8 cellular contexts compared by ENCODE assay signal in the genomic region with DNA sequence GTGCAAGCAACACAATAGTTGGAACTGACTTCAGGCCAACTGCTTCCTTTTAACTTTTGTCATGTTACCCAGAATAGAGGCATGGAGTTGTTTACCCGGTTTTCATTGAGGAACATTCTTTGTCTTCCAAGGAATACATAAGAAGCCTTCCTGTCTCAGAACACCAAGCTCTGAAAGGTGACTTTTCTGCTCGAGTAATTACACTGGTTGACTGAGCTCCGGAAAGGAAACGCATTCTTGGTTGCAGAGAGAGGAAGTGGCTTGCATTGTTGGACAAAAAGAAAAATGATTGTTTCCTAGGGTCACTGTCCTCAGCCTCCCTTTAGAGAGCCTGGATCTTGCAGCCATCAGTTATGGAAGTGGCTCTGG. TPM values are rescaled to one million over a fixed set of nuclear protein-coding genes. Genes with fewer than 3 reads are reported as not detected.
DNase-seq lines count a peak whose midpoint lies in the region; ATAC-seq, FAIRE-seq and TF ChIP-seq lines count a peak whose summit lies in the region.

No MANE protein-coding gene starts in this region.

- no peak for ATAC-seq in activated naive CD4-positive, alpha-beta T cell treated with anti-CD3 and anti-CD28 coated beads, Interleukin-2, amount 50 U/mL, for 72 hours
- no peak for ATAC-seq in GM21737 (IDR thresholded peaks at IDR 0.05; ENCODE audit: unreplicated experiment)

- no peak overlapping the region for H3K4me3 ChIP-seq in fibroblast of lung (replicated peaks in 1 of 4; ENCODE audit: control extremely low read depth in 1 of 4, insufficient read depth in 1 of 4, low read depth in 3 of 4, low read length in 4 of 4)

- H2AFZ ChIP-seq in fibroblast of lung (ENCODE audit: low read length) = peak overlapping the region; percentile 72

- H3K4me2 ChIP-seq in fibroblast of lung (ENCODE audit: extremely low read depth, insufficient read depth, low read length) = peak overlapping the region; percentile 38

- TF ChIP-seq CTCF in fibroblast of lung (conservative IDR thresholded peaks at IDR 0.05 in 1 of 2, IDR thresholded peaks at IDR 0.05 in 1 of 2; ENCODE audit: low read depth in 1 of 2, low read length in 2 of 2) = no peak
- TF ChIP-seq CTCF in progenitor cell of endocrine pancreas (IDR thresholded peaks at IDR 0.05; ENCODE audit: unreplicated experiment) = no peak

- DNase-seq in RCC 7860 (ENCODE audit: low spot score) (peak; percentile 80), fibroblast of lung (ENCODE audit: low read depth in 2 of 2) (peak in 1 of 2 donors; percentile 82), pons (ENCODE audit: low spot score) (peak; percentile 82), NCI-H446 (lab: John Stamatoyannopoulos, UW) (no peak), progenitor cell of endocrine pancreas (ENCODE audit: low spot score, unreplicated experiment) (no peak)
- DNase-seq in activated naive CD4-positive, alpha-beta T cell treated with anti-CD3 and anti-CD28 coated beads, Interleukin-2, amount 50 U/mL, for 72 hours (ENCODE audit: low spot score in 2 of 2) = no peak

- no peaks in the 10 kb centered on the region for H4K20me1 ChIP-seq in fibroblast of lung (ENCODE audit: control insufficient read depth, extremely low read depth, insufficient read depth, low read length)

- H3K27me3 Mint-ChIP-seq in progenitor cell of endocrine pancreas = no peaks in the 10 kb centered on the region

- no peaks in the 10 kb centered on the region for H3K36me3 ChIP-seq in fibroblast of lung (ENCODE audit: control insufficient read depth, insufficient read depth, low read length)

- peak; percentile 11 for FAIRE-seq in G401.6 (lab: Jason Lieb, UNC)
- FAIRE-seq in RCC 7860 (lab: Jason Lieb, UNC) = peak; percentile 94

- H3K4me1 Mint-ChIP-seq in progenitor cell of endocrine pancreas (ENCODE audit: low read depth) = peaks cover 12% of the 10 kb centered on the region

- no peak overlapping the region for H3K27ac Mint-ChIP-seq in activated naive CD4-positive, alpha-beta T cell treated with anti-CD3 and anti-CD28 coated beads, Interleukin-2, amount 50 U/mL, for 72 hours
- H3K27ac Mint-ChIP-seq in progenitor cell of endocrine pancreas = no peak overlapping the region

- H3K9me3 ChIP-seq in fibroblast of lung (ENCODE audit: control insufficient read depth, insufficient read depth, low read depth, low read length) = no peaks in the 10 kb centered on the region

- H3K4me3 Mint-ChIP-seq in progenitor cell of endocrine pancreas (ENCODE audit: low read depth) = no peak overlapping the region

- no peaks in the 10 kb centered on the region for H3K79me2 ChIP-seq in fibroblast of lung (ENCODE audit: control insufficient read depth, insufficient read depth, low read length)

- peaks cover 0 to 6% of the 10 kb centered on the region in 2 donors for H3K36me3 Mint-ChIP-seq in activated naive CD4-positive, alpha-beta T cell treated with anti-CD3 and anti-CD28 coated beads, Interleukin-2, amount 50 U/mL, for 72 hours
- no peaks in the 10 kb centered on the region for H3K36me3 Mint-ChIP-seq in progenitor cell of endocrine pancreas (ENCODE audit: insufficient read depth)

- no peaks in the 10 kb centered on the region for H3K9me3 Mint-ChIP-seq in activated naive CD4-positive, alpha-beta T cell treated with anti-CD3 and anti-CD28 coated beads, Interleukin-2, amount 50 U/mL, for 72 hours
- H3K9me3 Mint-ChIP-seq in progenitor cell of endocrine pancreas (ENCODE audit: low read depth) = no peaks in the 10 kb centered on the region

- H3K27ac ChIP-seq in fibroblast of lung (ENCODE audit: insufficient read depth, low read length) = no peak overlapping the region

- no peaks in the 10 kb centered on the region for H3K27me3 ChIP-seq in fibroblast of lung (ENCODE audit: control insufficient read depth, insufficient read depth, low read length)

- no peak overlapping the region for H3K9ac ChIP-seq in fibroblast of lung (ENCODE audit: insufficient read depth, low read length)

- peaks cover 2% of the 10 kb centered on the region for H3K4me1 ChIP-seq in fibroblast of lung (ENCODE audit: control insufficient read depth, extremely low read depth, insufficient read depth, low read length)

RNA-seq across cellular contexts. Expression of a gene that starts 30.8 kb away (rescaled TPM):
- total RNA-seq in fibroblast of lung = 31.6 and 32.9 TPM in 2 replicates
- 21.1 and 25.1 TPM in 2 replicates for polyA plus RNA-seq in fibroblast of lung
- polyA plus RNA-seq in fibroblast of lung (2012) = 31.9 and 33.5 TPM in 2 replicates
- polyA minus RNA-seq in fibroblast of lung (ENCODE audit: low replicate concordance) = 29.8 and 40.5 TPM in 2 replicates
- 100 to 1,000 TPM in 1 of 2 donors, 10 to 100 TPM in 1; 53.4 to 103 TPM for total RNA-seq in activated naive CD4-positive, alpha-beta T cell treated with anti-CD3 and anti-CD28 coated beads, Interleukin-2, amount 50 U/mL, for 72 hours
- total RNA-seq in progenitor cell of endocrine pancreas = 90.8 and 98.3 TPM in 2 replicates

Comparison
In these comparisons a context has a peak if more than half of its experiments do, and no peak if none do; other contexts are left out.
1. DNase-seq: peak in RCC 7860 (single experiment) and pons (single experiment); none in NCI-H446 (0 of 2), activated naive CD4-positive, alpha-beta T cell treated with anti-CD3 and anti-CD28 coated beads, Interleukin-2, amount 50 U/mL, for 72 hours (0 of 2) and progenitor cell of endocrine pancreas (single experiment).